Comparison of ENCODE assay signal across 1 cellular context in genomic region chr20:53606364-53606985, GRCh38.
TF ChIP-seq lines count a peak whose summit lies in the region.

No MANE protein-coding gene starts in this region.

TF ChIP-seq in GM23338, 12 proteins besides CTCF, POLR2A, EP300 and RAD21 (continued from another document):
- TF ChIP-seq ZNF462 (CRISPR knock-in tag; IDR thresholded peaks at IDR 0.05) (no peak), REST (IDR thresholded peaks at IDR 0.05; ENCODE audit: unreplicated experiment) (no peak), EZH2 (IDR thresholded peaks at IDR 0.05; ENCODE audit: low read depth, unreplicated experiment) (no peak), ZNF331 (CRISPR knock-in tag; IDR thresholded peaks at IDR 0.05; ENCODE audit: low read depth) (no peak), ZNF114 (CRISPR knock-in tag; IDR thresholded peaks at IDR 0.05) (no peak), ETS1 (IDR thresholded peaks at IDR 0.05) (no peak)
